ENCODE assay signal across 1 cellular context in the genomic region with DNA sequence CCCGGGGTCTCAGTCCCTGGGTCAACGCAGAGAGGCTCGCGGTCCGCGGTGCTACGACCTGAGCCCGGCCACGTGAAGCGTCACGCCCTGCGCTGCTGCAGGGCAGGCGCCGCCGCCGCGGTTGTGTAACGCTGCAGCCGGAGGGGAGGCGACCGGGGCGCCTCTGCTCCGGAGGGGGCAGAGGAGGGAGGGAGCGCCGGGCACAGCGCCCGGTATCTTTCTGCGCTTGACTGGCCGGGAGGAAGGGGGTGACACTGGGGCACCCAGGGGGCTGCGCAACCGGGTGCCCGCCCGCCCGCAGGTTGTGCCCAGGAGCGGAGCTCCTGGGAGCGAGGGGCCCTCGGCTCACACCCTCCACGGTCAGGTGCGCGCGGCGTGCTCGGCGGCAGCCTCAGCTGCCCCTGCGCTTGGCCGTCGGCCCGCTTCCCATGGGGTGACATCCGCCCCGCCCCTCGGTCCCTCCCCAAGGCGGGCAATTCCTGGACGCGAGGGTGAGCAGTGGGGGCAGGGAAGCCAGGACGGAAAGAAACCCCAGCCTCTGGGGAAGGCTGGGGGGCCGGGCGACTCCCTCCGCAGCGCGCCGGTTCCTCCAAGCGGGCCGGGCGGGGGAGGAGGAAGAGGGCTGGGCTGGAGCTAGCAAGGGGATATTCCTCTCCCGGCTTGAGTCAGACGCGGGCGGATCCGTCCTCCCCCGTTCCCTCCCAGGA.
A peak's percentile ranks its signal among the peaks of the same experiment; 100 is the strongest.
TF ChIP-seq lines count a peak whose summit lies in the region.

No MANE protein-coding gene starts in this region.

TF ChIP-seq in HepG2, 621 proteins besides CTCF, POLR2A, EP300 and RAD21 (continued from another document and continues in another):
- TF ChIP-seq PAX8 (CRISPR knock-in tag; IDR thresholded peaks at IDR 0.05; ENCODE audit: borderline replicate concordance), result peak; percentile 68; the same call in 1 of the 2 replicates
- no peak for TF ChIP-seq ZKSCAN5 (CRISPR knock-in tag; IDR thresholded peaks at IDR 0.05)
- TF ChIP-seq, protein P1, sequence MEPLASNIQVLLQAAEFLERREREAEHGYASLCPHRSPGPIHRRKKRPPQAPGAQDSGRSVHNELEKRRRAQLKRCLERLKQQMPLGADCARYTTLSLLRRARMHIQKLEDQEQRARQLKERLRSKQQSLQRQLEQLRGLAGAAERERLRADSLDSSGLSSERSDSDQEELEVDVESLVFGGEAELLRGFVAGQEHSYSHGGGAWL (CRISPR knock-in tag; IDR thresholded peaks at IDR 0.05), result peak; percentile 82
- peak; percentile 47; the same call in 1 of the 2 replicates for TF ChIP-seq ZNF143 (CRISPR knock-in tag; IDR thresholded peaks at IDR 0.05)
- TF ChIP-seq JUND (CRISPR knock-in tag; IDR thresholded peaks at IDR 0.05), result no peak
- TF ChIP-seq ZNF121 (CRISPR knock-in tag; IDR thresholded peaks at IDR 0.05), result peak; percentile 62
- 0 out of 2 replicates have a peak, but pooled peaks have one; percentile 57 for TF ChIP-seq ZNF616 (CRISPR knock-in tag; IDR thresholded peaks at IDR 0.05; ENCODE audit: low read depth)
- peak; percentile 41; the same call in 1 of the 2 replicates for TF ChIP-seq ZNF766 (CRISPR knock-in tag; IDR thresholded peaks at IDR 0.05; ENCODE audit: borderline replicate concordance)
- no peak for TF ChIP-seq TP53 (CRISPR knock-in tag; conservative IDR thresholded peaks at IDR 0.05)
- TF ChIP-seq ZNF879 (CRISPR knock-in tag; IDR thresholded peaks at IDR 0.05), result peak; percentile 84; the same call in 1 of the 2 replicates
- peak; percentile 92 for TF ChIP-seq HOXA9 (CRISPR knock-in tag; IDR thresholded peaks at IDR 0.05; ENCODE audit: borderline replicate concordance)
- no peak for TF ChIP-seq THYN1 (CRISPR knock-in tag; IDR thresholded peaks at IDR 0.05; ENCODE audit: borderline replicate concordance, low read depth)
- no peak for TF ChIP-seq CCAR2 (optimal IDR thresholded peaks at IDR 0.05; ENCODE audit: low read depth, low read length)
- no peak for TF ChIP-seq NR3C1 (CRISPR knock-in tag; IDR thresholded peaks at IDR 0.05)
- TF ChIP-seq ZNF431 (CRISPR knock-in tag; IDR thresholded peaks at IDR 0.05; ENCODE audit: borderline replicate concordance, low read depth), result 0 out of 2 replicates have a peak, but pooled peaks have one; percentile 66
- TF ChIP-seq RARG (CRISPR knock-in tag; IDR thresholded peaks at IDR 0.05; ENCODE audit: low read depth), result no peak
- TF ChIP-seq ZFY (CRISPR knock-in tag; IDR thresholded peaks at IDR 0.05), result peak; percentile 40
- TF ChIP-seq ZSCAN21 (CRISPR knock-in tag; IDR thresholded peaks at IDR 0.05; ENCODE audit: borderline replicate concordance), result peak; percentile 86
- peak; percentile 89 for TF ChIP-seq KDM3A (CRISPR knock-in tag; IDR thresholded peaks at IDR 0.05; ENCODE audit: low read depth)
- no peak for TF ChIP-seq MAFK (conservative IDR thresholded peaks at IDR 0.05 in 1 of 2, IDR thresholded peaks at IDR 0.05 in 1 of 2; ENCODE audit: low read length in 2 of 2)
- TF ChIP-seq, protein P2, sequence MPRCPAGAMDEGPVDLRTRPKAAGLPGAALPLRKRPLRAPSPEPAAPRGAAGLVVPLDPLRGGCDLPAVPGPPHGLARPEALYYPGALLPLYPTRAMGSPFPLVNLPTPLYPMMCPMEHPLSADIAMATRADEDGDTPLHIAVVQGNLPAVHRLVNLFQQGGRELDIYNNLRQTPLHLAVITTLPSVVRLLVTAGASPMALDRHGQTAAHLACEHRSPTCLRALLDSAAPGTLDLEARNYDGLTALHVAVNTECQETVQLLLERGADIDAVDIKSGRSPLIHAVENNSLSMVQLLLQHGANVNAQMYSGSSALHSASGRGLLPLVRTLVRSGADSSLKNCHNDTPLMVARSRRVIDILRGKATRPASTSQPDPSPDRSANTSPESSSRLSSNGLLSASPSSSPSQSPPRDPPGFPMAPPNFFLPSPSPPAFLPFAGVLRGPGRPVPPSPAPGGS (CRISPR knock-in tag; IDR thresholded peaks at IDR 0.05), result peak; percentile 88
- TF ChIP-seq SATB2 (CRISPR knock-in tag; IDR thresholded peaks at IDR 0.05), result no peak
- TF ChIP-seq ZNF883 (CRISPR knock-in tag; IDR thresholded peaks at IDR 0.05; ENCODE audit: not compliant biosample characterization), result peak; percentile 84
- no peak for TF ChIP-seq ZNF550 (CRISPR knock-in tag; IDR thresholded peaks at IDR 0.05; ENCODE audit: borderline replicate concordance)
- TF ChIP-seq, protein P3, sequence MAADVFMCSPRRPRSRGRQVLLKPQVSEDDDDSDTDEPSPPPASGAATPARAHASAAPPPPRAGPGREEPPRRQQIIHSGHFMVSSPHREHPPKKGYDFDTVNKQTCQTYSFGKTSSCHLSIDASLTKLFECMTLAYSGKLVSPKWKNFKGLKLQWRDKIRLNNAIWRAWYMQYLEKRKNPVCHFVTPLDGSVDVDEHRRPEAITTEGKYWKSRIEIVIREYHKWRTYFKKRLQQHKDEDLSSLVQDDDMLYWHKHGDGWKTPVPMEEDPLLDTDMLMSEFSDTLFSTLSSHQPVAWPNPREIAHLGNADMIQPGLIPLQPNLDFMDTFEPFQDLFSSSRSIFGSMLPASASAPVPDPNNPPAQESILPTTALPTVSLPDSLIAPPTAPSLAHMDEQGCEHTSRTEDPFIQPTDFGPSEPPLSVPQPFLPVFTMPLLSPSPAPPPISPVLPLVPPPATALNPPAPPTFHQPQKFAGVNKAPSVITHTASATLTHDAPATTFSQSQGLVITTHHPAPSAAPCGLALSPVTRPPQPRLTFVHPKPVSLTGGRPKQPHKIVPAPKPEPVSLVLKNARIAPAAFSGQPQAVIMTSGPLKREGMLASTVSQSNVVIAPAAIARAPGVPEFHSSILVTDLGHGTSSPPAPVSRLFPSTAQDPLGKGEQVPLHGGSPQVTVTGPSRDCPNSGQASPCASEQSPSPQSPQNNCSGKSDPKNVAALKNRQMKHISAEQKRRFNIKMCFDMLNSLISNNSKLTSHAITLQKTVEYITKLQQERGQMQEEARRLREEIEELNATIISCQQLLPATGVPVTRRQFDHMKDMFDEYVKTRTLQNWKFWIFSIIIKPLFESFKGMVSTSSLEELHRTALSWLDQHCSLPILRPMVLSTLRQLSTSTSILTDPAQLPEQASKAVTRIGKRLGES (CRISPR knock-in tag; IDR thresholded peaks at IDR 0.05; ENCODE audit: borderline replicate concordance), result peak; percentile 95
- peak; percentile 77 for TF ChIP-seq FOXC1 (CRISPR knock-in tag; IDR thresholded peaks at IDR 0.05; ENCODE audit: borderline replicate concordance)
- TF ChIP-seq ZNF891 (CRISPR knock-in tag; IDR thresholded peaks at IDR 0.05), result peak; percentile 58; the same call in 1 of the 2 replicates
- TF ChIP-seq HNF4G (IDR thresholded peaks at IDR 0.05; ENCODE audit: borderline replicate concordance, low read depth, low read length), result peak; percentile 50; the same call in 1 of the 2 replicates
- TF ChIP-seq HNF4G (CRISPR knock-in tag; IDR thresholded peaks at IDR 0.05; ENCODE audit: borderline replicate concordance, low read depth), result 0 out of 2 replicates have a peak, but pooled peaks have one; percentile 21
- TF ChIP-seq ATF7 (IDR thresholded peaks at IDR 0.05), result no peak
- peak; percentile 78 for TF ChIP-seq ATF7 (CRISPR knock-in tag; IDR thresholded peaks at IDR 0.05)
- TF ChIP-seq RBFOX2 (IDR thresholded peaks at IDR 0.05; ENCODE audit: low read depth, low read length), result peak; percentile 97
- no peak for TF ChIP-seq ZNF367 (CRISPR knock-in tag; IDR thresholded peaks at IDR 0.05; ENCODE audit: borderline replicate concordance)
- no peak for TF ChIP-seq PLRG1 (conservative IDR thresholded peaks at IDR 0.05)
- peak; percentile 69 for TF ChIP-seq MIER3 (CRISPR knock-in tag; IDR thresholded peaks at IDR 0.05; ENCODE audit: borderline replicate concordance)
- TF ChIP-seq SP5 (CRISPR knock-in tag; IDR thresholded peaks at IDR 0.05; ENCODE audit: borderline replicate concordance, low read depth), result peak; percentile 99
- TF ChIP-seq, protein P4, sequence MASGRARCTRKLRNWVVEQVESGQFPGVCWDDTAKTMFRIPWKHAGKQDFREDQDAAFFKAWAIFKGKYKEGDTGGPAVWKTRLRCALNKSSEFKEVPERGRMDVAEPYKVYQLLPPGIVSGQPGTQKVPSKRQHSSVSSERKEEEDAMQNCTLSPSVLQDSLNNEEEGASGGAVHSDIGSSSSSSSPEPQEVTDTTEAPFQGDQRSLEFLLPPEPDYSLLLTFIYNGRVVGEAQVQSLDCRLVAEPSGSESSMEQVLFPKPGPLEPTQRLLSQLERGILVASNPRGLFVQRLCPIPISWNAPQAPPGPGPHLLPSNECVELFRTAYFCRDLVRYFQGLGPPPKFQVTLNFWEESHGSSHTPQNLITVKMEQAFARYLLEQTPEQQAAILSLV (CRISPR knock-in tag; IDR thresholded peaks at IDR 0.05; ENCODE audit: borderline replicate concordance), result peak; percentile 84
- TF ChIP-seq, protein P5, sequence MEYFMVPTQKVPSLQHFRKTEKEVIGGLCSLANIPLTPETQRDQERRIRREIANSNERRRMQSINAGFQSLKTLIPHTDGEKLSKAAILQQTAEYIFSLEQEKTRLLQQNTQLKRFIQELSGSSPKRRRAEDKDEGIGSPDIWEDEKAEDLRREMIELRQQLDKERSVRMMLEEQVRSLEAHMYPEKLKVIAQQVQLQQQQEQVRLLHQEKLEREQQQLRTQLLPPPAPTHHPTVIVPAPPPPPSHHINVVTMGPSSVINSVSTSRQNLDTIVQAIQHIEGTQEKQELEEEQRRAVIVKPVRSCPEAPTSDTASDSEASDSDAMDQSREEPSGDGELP (IDR thresholded peaks at IDR 0.05; ENCODE audit: borderline replicate concordance, low read depth), result peak; percentile 76; the same call in 1 of the 2 replicates
- TF ChIP-seq YEATS4 (CRISPR knock-in tag; IDR thresholded peaks at IDR 0.05; ENCODE audit: borderline replicate concordance), result peak; percentile 88
- peak; percentile 75 for TF ChIP-seq ZNF30 (CRISPR knock-in tag; IDR thresholded peaks at IDR 0.05)
- TF ChIP-seq NFRKB (IDR thresholded peaks at IDR 0.05), result no peak
- peak; percentile 75 for TF ChIP-seq ISL2 (CRISPR knock-in tag; IDR thresholded peaks at IDR 0.05)
- no peak for TF ChIP-seq GZF1 (CRISPR knock-in tag; IDR thresholded peaks at IDR 0.05)
- TF ChIP-seq PTBP1 (IDR thresholded peaks at IDR 0.05; ENCODE audit: low read depth, low read length, poor library complexity, severe bottlenecking), result peak; percentile 11
- TF ChIP-seq ZNF101 (CRISPR knock-in tag; IDR thresholded peaks at IDR 0.05; ENCODE audit: borderline replicate concordance, low read depth), result 0 out of 2 replicates have a peak, but pooled peaks have one; percentile 77
- TF ChIP-seq, protein P6, sequence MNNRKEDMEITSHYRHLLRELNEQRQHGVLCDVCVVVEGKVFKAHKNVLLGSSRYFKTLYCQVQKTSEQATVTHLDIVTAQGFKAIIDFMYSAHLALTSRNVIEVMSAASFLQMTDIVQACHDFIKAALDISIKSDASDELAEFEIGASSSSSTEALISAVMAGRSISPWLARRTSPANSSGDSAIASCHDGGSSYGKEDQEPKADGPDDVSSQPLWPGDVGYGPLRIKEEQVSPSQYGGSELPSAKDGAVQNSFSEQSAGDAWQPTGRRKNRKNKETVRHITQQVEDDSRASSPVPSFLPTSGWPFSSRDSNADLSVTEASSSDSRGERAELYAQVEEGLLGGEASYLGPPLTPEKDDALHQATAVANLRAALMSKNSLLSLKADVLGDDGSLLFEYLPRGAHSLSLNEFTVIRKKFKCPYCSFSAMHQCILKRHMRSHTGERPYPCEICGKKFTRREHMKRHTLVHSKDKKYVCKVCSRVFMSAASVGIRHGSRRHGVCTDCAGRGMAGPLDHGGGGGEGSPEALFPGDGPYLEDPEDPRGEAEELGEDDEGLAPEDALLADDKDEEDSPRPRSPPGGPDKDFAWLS (CRISPR knock-in tag; IDR thresholded peaks at IDR 0.05; ENCODE audit: borderline replicate concordance), result peak; percentile 91; the same call in 1 of the 2 replicates
- TF ChIP-seq, protein P7, sequence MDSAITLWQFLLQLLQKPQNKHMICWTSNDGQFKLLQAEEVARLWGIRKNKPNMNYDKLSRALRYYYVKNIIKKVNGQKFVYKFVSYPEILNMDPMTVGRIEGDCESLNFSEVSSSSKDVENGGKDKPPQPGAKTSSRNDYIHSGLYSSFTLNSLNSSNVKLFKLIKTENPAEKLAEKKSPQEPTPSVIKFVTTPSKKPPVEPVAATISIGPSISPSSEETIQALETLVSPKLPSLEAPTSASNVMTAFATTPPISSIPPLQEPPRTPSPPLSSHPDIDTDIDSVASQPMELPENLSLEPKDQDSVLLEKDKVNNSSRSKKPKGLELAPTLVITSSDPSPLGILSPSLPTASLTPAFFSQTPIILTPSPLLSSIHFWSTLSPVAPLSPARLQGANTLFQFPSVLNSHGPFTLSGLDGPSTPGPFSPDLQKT (CRISPR knock-in tag; IDR thresholded peaks at IDR 0.05; ENCODE audit: borderline replicate concordance), result no peak
- TF ChIP-seq ZNF44 (CRISPR knock-in tag; IDR thresholded peaks at IDR 0.05), result no peak
- no peak; the same call in 1 of the 2 replicates for TF ChIP-seq KDM1A (CRISPR knock-in tag; IDR thresholded peaks at IDR 0.05)
- TF ChIP-seq TSC22D2 (CRISPR knock-in tag; IDR thresholded peaks at IDR 0.05; ENCODE audit: borderline replicate concordance), result peak; percentile 88; the same call in 1 of the 2 replicates
- TF ChIP-seq ATF1 (CRISPR knock-in tag; IDR thresholded peaks at IDR 0.05), result no peak
- TF ChIP-seq, protein P8, sequence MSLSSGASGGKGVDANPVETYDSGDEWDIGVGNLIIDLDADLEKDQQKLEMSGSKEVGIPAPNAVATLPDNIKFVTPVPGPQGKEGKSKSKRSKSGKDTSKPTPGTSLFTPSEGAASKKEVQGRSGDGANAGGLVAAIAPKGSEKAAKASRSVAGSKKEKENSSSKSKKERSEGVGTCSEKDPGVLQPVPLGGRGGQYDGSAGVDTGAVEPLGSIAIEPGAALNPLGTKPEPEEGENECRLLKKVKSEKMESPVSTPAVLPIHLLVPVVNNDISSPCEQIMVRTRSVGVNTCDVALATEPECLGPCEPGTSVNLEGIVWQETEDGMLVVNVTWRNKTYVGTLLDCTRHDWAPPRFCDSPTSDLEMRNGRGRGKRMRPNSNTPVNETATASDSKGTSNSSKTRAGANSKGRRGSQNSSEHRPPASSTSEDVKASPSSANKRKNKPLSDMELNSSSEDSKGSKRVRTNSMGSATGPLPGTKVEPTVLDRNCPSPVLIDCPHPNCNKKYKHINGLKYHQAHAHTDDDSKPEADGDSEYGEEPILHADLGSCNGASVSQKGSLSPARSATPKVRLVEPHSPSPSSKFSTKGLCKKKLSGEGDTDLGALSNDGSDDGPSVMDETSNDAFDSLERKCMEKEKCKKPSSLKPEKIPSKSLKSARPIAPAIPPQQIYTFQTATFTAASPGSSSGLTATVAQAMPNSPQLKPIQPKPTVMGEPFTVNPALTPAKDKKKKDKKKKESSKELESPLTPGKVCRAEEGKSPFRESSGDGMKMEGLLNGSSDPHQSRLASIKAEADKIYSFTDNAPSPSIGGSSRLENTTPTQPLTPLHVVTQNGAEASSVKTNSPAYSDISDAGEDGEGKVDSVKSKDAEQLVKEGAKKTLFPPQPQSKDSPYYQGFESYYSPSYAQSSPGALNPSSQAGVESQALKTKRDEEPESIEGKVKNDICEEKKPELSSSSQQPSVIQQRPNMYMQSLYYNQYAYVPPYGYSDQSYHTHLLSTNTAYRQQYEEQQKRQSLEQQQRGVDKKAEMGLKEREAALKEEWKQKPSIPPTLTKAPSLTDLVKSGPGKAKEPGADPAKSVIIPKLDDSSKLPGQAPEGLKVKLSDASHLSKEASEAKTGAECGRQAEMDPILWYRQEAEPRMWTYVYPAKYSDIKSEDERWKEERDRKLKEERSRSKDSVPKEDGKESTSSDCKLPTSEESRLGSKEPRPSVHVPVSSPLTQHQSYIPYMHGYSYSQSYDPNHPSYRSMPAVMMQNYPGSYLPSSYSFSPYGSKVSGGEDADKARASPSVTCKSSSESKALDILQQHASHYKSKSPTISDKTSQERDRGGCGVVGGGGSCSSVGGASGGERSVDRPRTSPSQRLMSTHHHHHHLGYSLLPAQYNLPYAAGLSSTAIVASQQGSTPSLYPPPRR (CRISPR knock-in tag; IDR thresholded peaks at IDR 0.05; ENCODE audit: borderline replicate concordance), result peak; percentile 92
- peak; percentile 74 for TF ChIP-seq RNF2 (conservative IDR thresholded peaks at IDR 0.05; ENCODE audit: low read depth)
- TF ChIP-seq ZNF335 (CRISPR knock-in tag; IDR thresholded peaks at IDR 0.05), result peak; percentile 73
